In genomic region chr10:72080042-72081035, GRCh38 we compare ENCODE assay signal across 12 cellular contexts. TPM values are rescaled to one million over a fixed set of nuclear protein-coding genes. Genes with fewer than 3 reads are reported as not detected.
DNase-seq lines count a peak whose midpoint lies in the region; ATAC-seq and TF ChIP-seq lines count a peak whose summit lies in the region.
"Had no signal": no experiment of that assay in that cellular context is flagged by ENCODE, and none has a peak within 500 bp of the region (broad histone marks: within the 10 kb centered on the region; RNA-seq: fewer than 3 reads in every experiment).

No MANE protein-coding gene starts in this region.

- no peaks in the 10 kb centered on the region for H3K27me3 Mint-ChIP-seq in activated naive CD4-positive, alpha-beta T cell treated with anti-CD3 and anti-CD28 coated beads for 36 hours (ENCODE audit: low read depth)
- H3K27me3 Mint-ChIP-seq in endodermal cell (ENCODE audit: insufficient read depth), result peaks cover 10% of the 10 kb centered on the region
- no peaks in the 10 kb centered on the region for H3K27me3 Mint-ChIP-seq in stimulated activated naive CD8-positive, alpha-beta T cell treated with anti-CD3 and anti-CD28 coated beads, Interleukin-15, amount 100 ng/mL, for 72 hours

- TF ChIP-seq CTCF in Panc1 (IDR thresholded peaks at IDR 0.05), result no peak
- TF ChIP-seq CTCF in endodermal cell (conservative IDR thresholded peaks at IDR 0.05), result no peak
- no peak for TF ChIP-seq CTCF in BE2C (IDR thresholded peaks at IDR 0.05; ENCODE audit: low read depth, low read length)

- H3K36me3 Mint-ChIP-seq in activated naive CD4-positive, alpha-beta T cell treated with anti-CD3 and anti-CD28 coated beads for 36 hours (ENCODE audit: low read depth), result peaks cover 39% of the 10 kb centered on the region
- no peaks in the 10 kb centered on the region for H3K36me3 Mint-ChIP-seq in endodermal cell (ENCODE audit: low read depth)

- H3K9me3 Mint-ChIP-seq in activated naive CD4-positive, alpha-beta T cell treated with anti-CD3 and anti-CD28 coated beads for 36 hours, result no peaks in the 10 kb centered on the region
- no peaks in the 10 kb centered on the region for H3K9me3 Mint-ChIP-seq in endodermal cell
- no peaks in the 10 kb centered on the region for H3K9me3 Mint-ChIP-seq in stimulated activated naive CD8-positive, alpha-beta T cell treated with anti-CD3 and anti-CD28 coated beads, Interleukin-15, amount 100 ng/mL, for 72 hours

- H3K27me3 ChIP-seq in Panc1 (ENCODE audit: control insufficient read depth, insufficient read depth, low read length) (no peaks in the 10 kb centered on the region), endodermal cell (ENCODE audit: control insufficient read depth, insufficient read depth, low read length, poor library complexity, severe bottlenecking) (peaks cover 9% of the 10 kb centered on the region), SJCRH30 (no peaks in the 10 kb centered on the region), BE2C (no peaks in the 10 kb centered on the region)

- peaks cover 93% of the 10 kb centered on the region for H3K4me1 Mint-ChIP-seq in activated naive CD4-positive, alpha-beta T cell treated with anti-CD3 and anti-CD28 coated beads for 36 hours (ENCODE audit: low read depth)
- peaks cover 14% of the 10 kb centered on the region for H3K4me1 Mint-ChIP-seq in endodermal cell
- peaks cover 100% of the 10 kb centered on the region for H3K4me1 Mint-ChIP-seq in stimulated activated naive CD8-positive, alpha-beta T cell treated with anti-CD3 and anti-CD28 coated beads, Interleukin-15, amount 100 ng/mL, for 72 hours

- in situ Hi-C loops in Panc1 (cut with HindIII; ENCODE audit: low pct_unique_long_range_greater_than_20kb, low sequenced_read_pairs), result no loop called here

- CTCF ChIA-PET in activated naive CD4-positive, alpha-beta T cell treated with anti-CD3 and anti-CD28 coated beads for 36 hours (lab: Charles Lee), result interaction anchor here (1.0 to 2.1 kb wide), 3 partner anchors 32 to 257 kb away, joined by 5 to 8 read pairs (median 6); no protein-coding TSS in a partner anchor
- CTCF ChIA-PET in Panc1 (lab: Charles Lee), result interaction anchor here (0.6 kb wide), 1 partner anchor 265 kb away, joined by 7 read pairs; no protein-coding TSS in a partner anchor

- POLR2A ChIA-PET in Panc1 (lab: Charles Lee), result no interaction called here

- H3K27ac ChIP-seq in Panc1 (ENCODE audit: low read length), result peak overlapping the region; percentile 62
- H3K27ac ChIP-seq in endodermal cell (ENCODE audit: low read depth, low read length), result no peak overlapping the region
- no peak overlapping the region for H3K27ac ChIP-seq in SJCRH30
- H3K27ac ChIP-seq: C4-2B, hepatocyte, SK-N-MC had no signal

- intact Hi-C loops in activated naive CD4-positive, alpha-beta T cell treated with anti-CD3 and anti-CD28 coated beads for 36 hours (cut with micrococcal nuclease), result loop anchor here (10.0 kb wide), 1 partner anchor 1916 kb away; no protein-coding TSS in a partner anchor
- intact Hi-C loops in Panc1 (cut with micrococcal nuclease; ENCODE audit: unreplicated experiment), result no loop called here

- H3K4me1 ChIP-seq in Panc1 (ENCODE audit: control insufficient read depth, insufficient read depth, low read length) (peaks cover 29% of the 10 kb centered on the region), endodermal cell (ENCODE audit: control insufficient read depth, insufficient read depth, low read length) (no peaks in the 10 kb centered on the region), SJCRH30 (no peaks in the 10 kb centered on the region), BE2C (no peaks in the 10 kb centered on the region)

- DNase-seq in activated naive CD4-positive, alpha-beta T cell treated with anti-CD3 and anti-CD28 coated beads for 36 hours, result peak; percentile 17
- DNase-seq in activated naive CD4-positive, alpha-beta T cell (lab: John Stamatoyannopoulos, UW), result no peak
- DNase-seq in Panc1 (ENCODE audit: low read depth, low spot score), result no peak
- peak; percentile 64 for DNase-seq in endodermal cell
- DNase-seq in stimulated activated naive CD8-positive, alpha-beta T cell treated with anti-CD3 and anti-CD28 coated beads, Interleukin-15, amount 100 ng/mL, for 72 hours, result no peak
- no peak for DNase-seq in SJCRH30
- DNase-seq in anterior cingulate cortex (lab: John Stamatoyannopoulos, UW), result no peak
- no peak for DNase-seq in BE2C

- 84 to 100% methylated on average over 1 to 14 of the region's 15 CpGs for WGBS in endodermal cell (ENCODE audit: insufficient coverage in 1 of 2, insufficient read length in 1 of 2), 2 experiments

- H3K36me3 ChIP-seq in Panc1 (ENCODE audit: control insufficient read depth, insufficient read depth, low read length) (no peaks in the 10 kb centered on the region), endodermal cell (ENCODE audit: control insufficient read depth, insufficient read depth, low read length) (no peaks in the 10 kb centered on the region), SJCRH30 (no peaks in the 10 kb centered on the region), BE2C (no peaks in the 10 kb centered on the region)

- BruUV-seq in Panc1 (replicated peaks; lab: Mats Ljungman, UMichigan), result no TSS peak

- no peaks in the 10 kb centered on the region for H3K9me3 ChIP-seq in Panc1 (ENCODE audit: control insufficient read depth, insufficient read depth, low read depth, low read length)
- H3K9me3 ChIP-seq in endodermal cell (ENCODE audit: control insufficient read depth, low read length), result no peaks in the 10 kb centered on the region
- H3K9me3 ChIP-seq in SJCRH30 (replicated peaks), result no peaks in the 10 kb centered on the region
- no peaks in the 10 kb centered on the region for H3K9me3 ChIP-seq in BE2C

- H3K4me3 Mint-ChIP-seq in activated naive CD4-positive, alpha-beta T cell treated with anti-CD3 and anti-CD28 coated beads for 36 hours, result no peak overlapping the region
- no peak overlapping the region for H3K4me3 Mint-ChIP-seq in endodermal cell
- peak overlapping the region; percentile 78 to 88 for H3K4me3 Mint-ChIP-seq in stimulated activated naive CD8-positive, alpha-beta T cell treated with anti-CD3 and anti-CD28 coated beads, Interleukin-15, amount 100 ng/mL, for 72 hours

- H3K4me3 ChIP-seq in Panc1 (ENCODE audit: low read depth in 2 of 2, low read length in 2 of 2), result no peak overlapping the region
- no peak overlapping the region for H3K4me3 ChIP-seq in endodermal cell (ENCODE audit: low read length)
- no peak overlapping the region for H3K4me3 ChIP-seq in SJCRH30
- no peak overlapping the region for H3K4me3 ChIP-seq in BE2C (ENCODE audit: low read depth, low read length)
- H3K4me3 ChIP-seq: hepatocyte, SK-N-MC had no signal

- ATAC-seq in Panc1, result no peak
- peak; percentile 16 for ATAC-seq in stimulated activated naive CD8-positive, alpha-beta T cell treated with anti-CD3 and anti-CD28 coated beads, Interleukin-15, amount 100 ng/mL, for 72 hours

- peak overlapping the region; percentile 88 for H3K27ac Mint-ChIP-seq in activated naive CD4-positive, alpha-beta T cell treated with anti-CD3 and anti-CD28 coated beads for 36 hours
- no peak overlapping the region for H3K27ac Mint-ChIP-seq in endodermal cell
- peak overlapping the region; percentile 96 for H3K27ac Mint-ChIP-seq in stimulated activated naive CD8-positive, alpha-beta T cell treated with anti-CD3 and anti-CD28 coated beads, Interleukin-15, amount 100 ng/mL, for 72 hours

- no peak overlapping the region for H3K9ac ChIP-seq in endodermal cell (ENCODE audit: extremely low read depth, low read length, poor library complexity, severe bottlenecking)

RNA-seq across cellular contexts. Expression of gene SPOCK2, which starts 8.0 kb away (rescaled TPM):
- 100 to 1,000 TPM; 205 to 208 TPM for total RNA-seq in activated naive CD4-positive, alpha-beta T cell treated with anti-CD3 and anti-CD28 coated beads for 36 hours
- total RNA-seq in Panc1 (2021; ENCODE audit: unreplicated experiment), result 4.8 TPM
- polyA plus RNA-seq in Panc1 (2012; ENCODE audit: insufficient read length), result 4.2 TPM
- total RNA-seq in endodermal cell, result 1 to 10 TPM; 1.6 to 3.7 TPM
- polyA plus RNA-seq in endodermal cell (2013, experiment 1 of 2), result 2.2 TPM
- 3.2 TPM for polyA plus RNA-seq in endodermal cell (2013, experiment 2 of 2)
- 14.3 and 15.5 TPM in 2 replicates for total RNA-seq in SJCRH30 (2014; rRNA removed; shearing (Covaris generic))
- polyA plus RNA-seq in BE2C (2012; ENCODE audit: insufficient read depth, insufficient read length, low read depth), result 1.4 TPM
- total RNA-seq: HT1080 had no signal

Comparison
In these comparisons a context has a peak if more than half of its experiments do, and no peak if none do; other contexts are left out.
1. DNase-seq: peak in activated naive CD4-positive, alpha-beta T cell treated with anti-CD3 and anti-CD28 coated beads for 36 hours (single experiment) and endodermal cell (single experiment); none in activated naive CD4-positive, alpha-beta T cell (0 of 4), Panc1 (single experiment), stimulated activated naive CD8-positive, alpha-beta T cell treated with anti-CD3 and anti-CD28 coated beads, Interleukin-15, amount 100 ng/mL, for 72 hours (0 of 2), SJCRH30 (0 of 2), anterior cingulate cortex (0 of 58) and BE2C (single experiment).
2. H3K4me3 Mint-ChIP-seq: peak in stimulated activated naive CD8-positive, alpha-beta T cell treated with anti-CD3 and anti-CD28 coated beads, Interleukin-15, amount 100 ng/mL, for 72 hours (2 of 2); none in activated naive CD4-positive, alpha-beta T cell treated with anti-CD3 and anti-CD28 coated beads for 36 hours (single experiment) and endodermal cell (single experiment).
3. RNA of gene SPOCK2, which starts 8.0 kb away (total RNA-seq): 205 to 208 TPM in activated naive CD4-positive, alpha-beta T cell treated with anti-CD3 and anti-CD28 coated beads for 36 hours; 14.3 to 15.5 TPM in SJCRH30, 4.8 TPM in Panc1 (single experiment) and 1.6 to 3.7 TPM in endodermal cell; every median in the first group is over 10 times any median in the second.